In the genomic region with DNA sequence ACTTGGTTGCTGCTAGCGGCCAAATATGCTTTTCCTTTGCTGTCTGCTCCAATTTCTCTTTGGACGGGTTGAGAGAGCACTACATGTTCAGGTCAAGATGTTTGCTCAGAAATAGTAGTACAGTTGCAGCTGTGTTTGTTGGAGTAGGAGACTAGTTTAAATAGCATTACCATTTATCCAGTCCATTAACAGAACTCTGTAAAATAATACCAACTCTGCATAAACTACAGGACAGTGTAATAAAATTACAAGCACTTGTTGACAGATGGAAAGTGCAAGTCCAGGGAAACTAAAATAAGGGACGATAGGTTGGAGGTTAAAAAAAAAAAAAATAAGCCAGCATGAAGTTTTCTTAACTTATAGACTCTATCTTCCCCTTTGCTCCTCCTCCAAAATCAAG, we compare ENCODE assay signal across 18 cellular contexts. TPM values are rescaled to one million over a fixed set of nuclear protein-coding genes. Genes with fewer than 3 reads are reported as not detected.
DNase-seq lines count a peak whose midpoint lies in the region; ATAC-seq and TF ChIP-seq lines count a peak whose summit lies in the region.
"Had no signal": no experiment of that assay in that cellular context is flagged by ENCODE, and none has a peak within 500 bp of the region (broad histone marks: within the 10 kb centered on the region; RNA-seq: fewer than 3 reads in every experiment).

No MANE protein-coding gene starts in this region.

- POLR2A ChIA-PET in MCF 10A (lab: Yijun Ruan, JAX) = interaction anchor here (0.6 to 1.5 kb wide), 2 partner anchors 61 to 496 kb away, joined by 3 read pairs; no protein-coding TSS in a partner anchor

- no peak overlapping the region for H3K9ac ChIP-seq in smooth muscle cell (ENCODE audit: low read depth)

- 68% methylated on average over 3 of the region's 3 CpGs for WGBS in smooth muscle cell (ENCODE audit: low lambda C conversion rate)
- WGBS in transverse colon (ENCODE audit: low coverage in 1 of 2), 2 donors = 50 to 63% methylated on average over 3 of the region's 3 CpGs

- TF ChIP-seq EP300 in transverse colon (IDR thresholded peaks at IDR 0.05; ENCODE audit: low read depth) = no peak

- TF ChIP-seq CTCF in MCF 10A (IDR thresholded peaks at IDR 0.05; ENCODE audit: unreplicated experiment) (no peak), breast epithelium (IDR thresholded peaks at IDR 0.05) (no peak), foreskin keratinocyte (conservative IDR thresholded peaks at IDR 0.05) (no peak), smooth muscle cell (IDR thresholded peaks at IDR 0.05; ENCODE audit: borderline replicate concordance, insufficient read depth, poor library complexity, severe bottlenecking) (no peak), transverse colon (IDR thresholded peaks at IDR 0.05) (no peak), osteocyte (IDR thresholded peaks at IDR 0.05) (no peak)

- H3K36me3 ChIP-seq in breast epithelium (no peaks in the 10 kb centered on the region), smooth muscle cell (ENCODE audit: low read depth) (no peaks in the 10 kb centered on the region), transverse colon (no peaks in the 10 kb centered on the region)
- H3K36me3 ChIP-seq: Peyer's patch had no signal

- H3K9me3 Mint-ChIP-seq in MCF 10A (ENCODE audit: unreplicated experiment) = no peaks in the 10 kb centered on the region
- H3K9me3 Mint-ChIP-seq in osteocyte (ENCODE audit: unreplicated experiment) = no peaks in the 10 kb centered on the region
- H3K9me3 Mint-ChIP-seq: H9; T-helper 2 cell treated with Interferon-gamma antibody and Interleukin-4, amounts not matched to agents 5 μg/mL and 100 μg/mL, for 36 hours had no signal

- no peaks in the 10 kb centered on the region for H3K27me3 ChIP-seq in breast epithelium
- no peaks in the 10 kb centered on the region for H3K27me3 ChIP-seq in foreskin keratinocyte
- no peaks in the 10 kb centered on the region for H3K27me3 ChIP-seq in smooth muscle cell (ENCODE audit: low read depth)
- H3K27me3 ChIP-seq in transverse colon = no peaks in the 10 kb centered on the region
- H3K27me3 ChIP-seq: Peyer's patch had no signal

- H3K27me3 Mint-ChIP-seq in MCF 10A (ENCODE audit: insufficient read depth, unreplicated experiment) (no peaks in the 10 kb centered on the region), osteocyte (ENCODE audit: unreplicated experiment) (no peaks in the 10 kb centered on the region)
- H3K27me3 Mint-ChIP-seq: CD4-positive, CD25-positive, alpha-beta regulatory T cell had no signal

- H2AFZ ChIP-seq in smooth muscle cell (ENCODE audit: low read depth) = no peak overlapping the region

- H3K4me1 Mint-ChIP-seq in MCF 10A (ENCODE audit: insufficient read depth, unreplicated experiment) (peaks cover 11% of the 10 kb centered on the region), osteocyte (ENCODE audit: unreplicated experiment) (peaks cover 37% of the 10 kb centered on the region)
- H3K4me1 Mint-ChIP-seq: CD4-positive, CD25-positive, alpha-beta regulatory T cell had no signal

- H3F3A ChIP-seq in smooth muscle cell (ENCODE audit: low read depth) = peaks cover 7% of the 10 kb centered on the region

- H3K79me2 ChIP-seq in smooth muscle cell (ENCODE audit: low read depth) = no peaks in the 10 kb centered on the region

- no peak for DNase-seq in MCF 10A (ENCODE audit: unreplicated experiment)
- DNase-seq in breast epithelium (ENCODE audit: low spot score in 2 of 2) = no peak
- DNase-seq in NCI-H69 (lab: John Stamatoyannopoulos, UW) = peak; percentile 58
- DNase-seq in foreskin keratinocyte = no peak
- DNase-seq in smooth muscle cell (lab: John Stamatoyannopoulos, UW; ENCODE audit: unreplicated experiment) = no peak
- no peak for DNase-seq in transverse colon
- no peak for DNase-seq in osteocyte (ENCODE audit: extremely low spot score, unreplicated experiment)
- DNase-seq in G401 (ENCODE audit: low spot score) = no peak
- DNase-seq: CD4-positive, CD25-positive, alpha-beta regulatory T cell; DND-41; GF-D8; H9; NCI-H1930; NCI-H774; Peyer's patch; SIG-M5; SW 1271 had no signal

- TF ChIP-seq POLR2A in breast epithelium (IDR thresholded peaks at IDR 0.05) (no peak), transverse colon (IDR thresholded peaks at IDR 0.05) (no peak)

- no TSS peak for BruUV-seq in MCF 10A (replicated peaks; lab: Mats Ljungman, UMichigan)

- in situ Hi-C loops in transverse colon (cut with MboI; ENCODE audit: low pct_ligation_motif_present in 1 of 4, low pct_unique_long_range_greater_than_20kb in 1 of 4, low sequenced_read_pairs in 3 of 4) (no loop called here), G401 (cut with HindIII; ENCODE audit: low sequenced_read_pairs) (no loop called here)

- H3K4me3 ChIP-seq in breast epithelium (no peak overlapping the region), smooth muscle cell (no peak overlapping the region), transverse colon (no peak overlapping the region)
- H3K4me3 ChIP-seq: Peyer's patch had no signal

- no peaks in the 10 kb centered on the region for H3K4me1 ChIP-seq in breast epithelium
- peaks cover 35% of the 10 kb centered on the region for H3K4me1 ChIP-seq in foreskin keratinocyte
- H3K4me1 ChIP-seq in smooth muscle cell (ENCODE audit: low read depth) = peaks cover 5% of the 10 kb centered on the region
- no peaks in the 10 kb centered on the region for H3K4me1 ChIP-seq in transverse colon
- H3K4me1 ChIP-seq: Peyer's patch had no signal

- CTCF ChIA-PET in MCF 10A (lab: Yijun Ruan, JAX) = interaction anchor here (0.6 to 1.8 kb wide), 5 partner anchors 20 to 966 kb away, joined by 3 to 6 read pairs (median 3); partner anchors contain the start of gene SLIT2

- H3K4me2 ChIP-seq in smooth muscle cell = peak overlapping the region; percentile 35

- no peak overlapping the region for H3K4me3 Mint-ChIP-seq in MCF 10A (ENCODE audit: unreplicated experiment)
- H3K4me3 Mint-ChIP-seq in osteocyte (ENCODE audit: unreplicated experiment) = no peak overlapping the region
- H3K4me3 Mint-ChIP-seq: CD4-positive, CD25-positive, alpha-beta regulatory T cell; H9; T-helper 2 cell treated with Interferon-gamma antibody and Interleukin-4, amounts not matched to agents 5 μg/mL and 100 μg/mL, for 36 hours had no signal

- H3K27ac ChIP-seq in breast epithelium (no peak overlapping the region), foreskin keratinocyte (no peak overlapping the region), smooth muscle cell (ENCODE audit: low read depth) (no peak overlapping the region), transverse colon (no peak overlapping the region)
- H3K27ac ChIP-seq: Peyer's patch had no signal

- ATAC-seq in foreskin keratinocyte = peak; percentile 17

- intact Hi-C loops in MCF 10A (cut with micrococcal nuclease) = no loop called here
- intact Hi-C loops in breast epithelium (cut with DNase I; ENCODE audit: low total_unique reads) = no loop called here
- intact Hi-C loops in transverse colon (cut with DNase I; ENCODE audit: low total_unique reads) = no loop called here

- H3K9me3 ChIP-seq in breast epithelium (no peaks in the 10 kb centered on the region), smooth muscle cell (replicated peaks; ENCODE audit: low read depth) (no peaks in the 10 kb centered on the region), transverse colon (no peaks in the 10 kb centered on the region)
- H3K9me3 ChIP-seq: Peyer's patch had no signal

- peak overlapping the region; percentile 80 for H3K27ac Mint-ChIP-seq in MCF 10A (ENCODE audit: low read depth, unreplicated experiment)
- no peak overlapping the region for H3K27ac Mint-ChIP-seq in osteocyte (ENCODE audit: unreplicated experiment)
- H3K27ac Mint-ChIP-seq: H9; T-helper 2 cell treated with Interferon-gamma antibody and Interleukin-4, amounts not matched to agents 5 μg/mL and 100 μg/mL, for 36 hours had no signal

- peaks cover 37% of the 10 kb centered on the region for H4K20me1 ChIP-seq in smooth muscle cell (ENCODE audit: low read depth)

- H3K36me3 Mint-ChIP-seq in MCF 10A (ENCODE audit: insufficient read depth, unreplicated experiment) (no peaks in the 10 kb centered on the region), osteocyte (ENCODE audit: unreplicated experiment) (peaks cover 11% of the 10 kb centered on the region)
- H3K36me3 Mint-ChIP-seq: CD4-positive, CD25-positive, alpha-beta regulatory T cell had no signal

RNA-seq across cellular contexts. Expression of gene SLIT2, which starts 20.2 kb away (rescaled TPM):
- total RNA-seq in MCF 10A (2022) (8.4 and 10.2 TPM in 2 replicates), breast epithelium (10 to 100 TPM; 15.7 to 20.3 (median 15.8) TPM), foreskin keratinocyte (22.6 and 26.9 TPM in 2 replicates), smooth muscle cell (37.1 and 37.2 TPM in 2 replicates), transverse colon (1 to 10 TPM; 2.2 to 6.7 (median 5.6) TPM), osteocyte (45.6 and 55.6 TPM in 2 replicates)
- polyA plus RNA-seq in foreskin keratinocyte (4.5 and 6.0 TPM in 2 replicates), smooth muscle cell (22.6 and 29.4 TPM in 2 replicates)
- total RNA-seq in G401 (2014; rRNA removed; shearing (Covaris generic)) = not detected in 2 replicates
- total RNA-seq: CD4-positive, CD25-positive, alpha-beta regulatory T cell had no signal
- polyA plus RNA-seq: CD4-positive, CD25-positive, alpha-beta regulatory T cell had no signal
